ENCODE assay signal across 8 cellular contexts in genomic region chrX:53422091-53422914, GRCh38. TPM values are rescaled to one million over a fixed set of nuclear protein-coding genes. Genes with fewer than 3 reads are reported as not detected.
DNase-seq lines count a peak whose midpoint lies in the region; ATAC-seq and TF ChIP-seq lines count a peak whose summit lies in the region.

Gene RIBC1 (plus strand): TSS chrX:53422873. CDS start chrX:53426277, 3,404 bp downstream.
Gene SMC1A (minus strand): TSS chrX:53422654. CDS start chrX:53422600, 54 bp downstream.

- no peak for TF ChIP-seq CTCF in AG04450 (IDR thresholded peaks at IDR 0.05; ENCODE audit: low read depth, low read length)
- no peak for TF ChIP-seq CTCF in WERI-Rb-1 (IDR thresholded peaks at IDR 0.05; ENCODE audit: low read depth, low read length)
- TF ChIP-seq CTCF in mammary epithelial cell (conservative IDR thresholded peaks at IDR 0.05 in 1 of 2, IDR thresholded peaks at IDR 0.05 in 1 of 2; ENCODE audit: extremely low read depth in 1 of 2, insufficient read depth in 1 of 2, low read depth in 1 of 2, low read length in 2 of 2) = no peak

- H3K9me3 ChIP-seq in AG04450 (ENCODE audit: control insufficient read depth, insufficient read depth, low read length) = no peaks in the 10 kb centered on the region
- no peaks in the 10 kb centered on the region for H3K9me3 ChIP-seq in WERI-Rb-1 (ENCODE audit: severe bottlenecking)
- no peaks in the 10 kb centered on the region for H3K9me3 ChIP-seq in mammary epithelial cell (replicated peaks; ENCODE audit: insufficient read depth, low read length)
- H3K9me3 ChIP-seq in iPS-18c (ENCODE audit: control insufficient read depth, insufficient read depth, low read length) = no peaks in the 10 kb centered on the region
- no peaks in the 10 kb centered on the region for H3K9me3 ChIP-seq in skeletal muscle satellite cell (replicated peaks; ENCODE audit: low read length)

- H3K9ac ChIP-seq in mammary epithelial cell (ENCODE audit: insufficient read depth, low read length) (peak within 1 kb of the TSS; percentile 88), skeletal muscle satellite cell (ENCODE audit: low read depth, low read length) (peak within 1 kb of the TSS; percentile 96)

- H3K27ac ChIP-seq in AG04450 (ENCODE audit: low read depth, low read length) (peak within 1 kb of the TSS; percentile 87), WERI-Rb-1 (peak within 1 kb of the TSS; percentile 98), mammary epithelial cell (ENCODE audit: insufficient read depth, low read depth, low read length) (peak within 1 kb of the TSS; percentile 92)

- H2AFZ ChIP-seq in mammary epithelial cell (ENCODE audit: low read depth, low read length) = peak within 1 kb of the TSS; percentile 91

- H3K36me3 ChIP-seq in WERI-Rb-1 (peaks cover 35% of the 10 kb centered on the region), mammary epithelial cell (ENCODE audit: insufficient read depth, low read length) (no peaks in the 10 kb centered on the region), skeletal muscle satellite cell (ENCODE audit: insufficient read depth, low read length) (no peaks in the 10 kb centered on the region)

- H3K4me3 ChIP-seq in AG04450 (ENCODE audit: low read depth, low read length) (peak within 1 kb of the TSS; percentile 71), WERI-Rb-1 (ENCODE audit: low read depth, low read length) (peak within 1 kb of the TSS; percentile 87), mammary epithelial cell (replicated peaks in 1 of 3; ENCODE audit: insufficient read depth in 1 of 3, low read depth in 2 of 3, low read length in 3 of 3) (peak within 1 kb of the TSS; percentile 79 to 87 (median 87)), iPS-18c (ENCODE audit: insufficient read depth, low read depth, low read length) (peak within 1 kb of the TSS; percentile 81), skeletal muscle satellite cell (ENCODE audit: low read length) (peak within 1 kb of the TSS; percentile 97)

- H4K20me1 ChIP-seq in mammary epithelial cell (ENCODE audit: insufficient read depth, low read length) = no peaks in the 10 kb centered on the region

- dilution Hi-C loops in mammary epithelial cell (cut with HindIII; ENCODE audit: low sequenced_read_pairs) = no loop called here

- peaks cover 47% of the 10 kb centered on the region for H3K79me2 ChIP-seq in mammary epithelial cell (ENCODE audit: insufficient read depth, low read length)

- H3K27me3 ChIP-seq in AG04450 (ENCODE audit: control insufficient read depth, insufficient read depth, low read length) (no peaks in the 10 kb centered on the region), WERI-Rb-1 (ENCODE audit: insufficient read depth, low read depth, severe bottlenecking) (no peaks in the 10 kb centered on the region), mammary epithelial cell (ENCODE audit: insufficient read depth, low read length) (no peaks in the 10 kb centered on the region), skeletal muscle satellite cell (ENCODE audit: control insufficient read depth, insufficient read depth, low read length) (peaks cover 2% of the 10 kb centered on the region)

- H3K4me2 ChIP-seq in mammary epithelial cell (ENCODE audit: insufficient read depth, low read depth, low read length) = peak within 1 kb of the TSS; percentile 93
- H3K4me2 ChIP-seq in skeletal muscle satellite cell (ENCODE audit: low read length) = peak within 1 kb of the TSS; percentile 89

- intact Hi-C loops in mammary epithelial cell (cut with micrococcal nuclease) = loop anchor here (1.0 kb wide), 1 partner anchor 12 kb away; the partner anchor contains the start of gene HSD17B10

- H3K4me1 ChIP-seq in mammary epithelial cell (ENCODE audit: insufficient read depth, low read length) = peaks cover 19% of the 10 kb centered on the region
- H3K4me1 ChIP-seq in skeletal muscle satellite cell (ENCODE audit: control insufficient read depth, insufficient read depth, low read length) = peaks cover 18% of the 10 kb centered on the region

- POLR2A ChIA-PET in AG04450 (lab: Yijun Ruan, JAX) = interaction anchor here (0.6 to 1.2 kb wide), 6 partner anchors 19 to 264 kb away, joined by 3 to 5 read pairs (median 4); no protein-coding TSS in a partner anchor

- in situ Hi-C loops in mammary epithelial cell (cut with MboI; ENCODE audit: low sequenced_read_pairs in 2 of 2) = no loop called here

- BruUV-seq in mammary epithelial cell (replicated peaks; lab: Mats Ljungman, UMichigan) = TSS peak; percentile 42

- under 1% methylated on average over 41 of the region's 78 CpGs for WGBS in mammary epithelial cell (ENCODE audit: low coverage, missing lambda C conversion rate)

- DNase-seq in AG04450 (ENCODE audit: low read depth, low spot score) = peak; percentile 92
- peak; percentile 77 for DNase-seq in NCI-H2196 treated with DMSO at 0.1 percent for 48 hours (lab: John Stamatoyannopoulos, UW; ENCODE audit: unreplicated experiment)
- peak; percentile 99 for DNase-seq in WERI-Rb-1
- peak; percentile 98 for DNase-seq in mammary epithelial cell

- CTCF ChIA-PET in AG04450 (lab: Charles Lee) = interaction anchor here (0.6 to 2.2 kb wide), 6 partner anchors 13 to 138 kb away, joined by 3 to 7 read pairs (median 5); no protein-coding TSS in a partner anchor
- CTCF ChIA-PET in mammary epithelial cell (lab: Charles Lee; ENCODE audit: low non-redundant PET) = interaction anchor here (0.6 to 0.7 kb wide), 4 partner anchors 13 to 427 kb away, joined by 4 to 8 read pairs (median 6); no protein-coding TSS in a partner anchor

- ATAC-seq in GM18907 (IDR thresholded peaks at IDR 0.05; ENCODE audit: unreplicated experiment) = peak; percentile 94
- ATAC-seq in HG03139 (IDR thresholded peaks at IDR 0.05; ENCODE audit: unreplicated experiment) = peak; percentile 96

RNA-seq across cellular contexts. Expression of gene RIBC1, which starts in this region (rescaled TPM):
- 0.26 and 0.31 TPM in 2 replicates for polyA plus RNA-seq in AG04450 (2011; rRNA removed)
- 0.23 TPM in 1 of 2 replicates, not detected in the other for polyA minus RNA-seq in AG04450 (2011; rRNA and poly(A)+ RNA removed)
- total RNA-seq in mammary epithelial cell = 1 to 10 TPM; 1.0 to 1.2 TPM
- polyA plus RNA-seq in mammary epithelial cell = 0.23 TPM
- not detected for polyA minus RNA-seq in mammary epithelial cell
- total RNA-seq in skeletal muscle satellite cell (2012; rRNA removed) = 0.44 TPM in 1 of 2 replicates, not detected in the other

RNA-seq across cellular contexts. Expression of gene SMC1A, which starts in this region (rescaled TPM):
- polyA plus RNA-seq in AG04450 (2011; rRNA removed) (21.3 and 25.3 TPM in 2 replicates), mammary epithelial cell (43.5 TPM)
- 28.5 and 29.5 TPM in 2 replicates for polyA minus RNA-seq in AG04450 (2011; rRNA and poly(A)+ RNA removed)
- 10 to 100 TPM; 19.7 to 66.0 TPM for total RNA-seq in mammary epithelial cell
- polyA minus RNA-seq in mammary epithelial cell = 116 TPM
- 14.9 and 18.0 TPM in 2 replicates for total RNA-seq in skeletal muscle satellite cell (2012; rRNA removed)

Comparison
In these comparisons a context has a peak if more than half of its experiments do, and no peak if none do; other contexts are left out.
1. Peak in every context shown above with its lines: DNase-seq, ATAC-seq, H3K4me3 ChIP-seq and H3K27ac ChIP-seq.